Comparison of ENCODE assay signal across 8 cellular contexts in genomic region chr10:26448292-26448691, GRCh38. TPM values are rescaled to one million over a fixed set of nuclear protein-coding genes. Genes with fewer than 3 reads are reported as not detected.
DNase-seq lines count a peak whose midpoint lies in the region; ATAC-seq and TF ChIP-seq lines count a peak whose summit lies in the region.

No MANE protein-coding gene starts in this region.

- H3K27me3 ChIP-seq in brain microvascular endothelial cell (replicated peaks), result no peaks in the 10 kb centered on the region
- no peaks in the 10 kb centered on the region for H3K27me3 ChIP-seq in left lung

- DNase-seq in naive B cell, result no peak
- DNase-seq in brain microvascular endothelial cell, result no peak
- no peak for DNase-seq in left lung
- DNase-seq in NCI-H526 treated with DMSO at 0.1 percent for 48 hours (lab: John Stamatoyannopoulos, UW), result no peak

- peak overlapping the region; percentile 63 to 84 (median 74) for H3K4me3 Mint-ChIP-seq in naive B cell

- peak; percentile 23 for ATAC-seq in GM18520 (IDR thresholded peaks at IDR 0.05; ENCODE audit: unreplicated experiment)
- ATAC-seq in GM21619 (IDR thresholded peaks at IDR 0.05; ENCODE audit: unreplicated experiment), result peak; percentile 37
- ATAC-seq in HG03558 (IDR thresholded peaks at IDR 0.05; ENCODE audit: extremely low read depth, unreplicated experiment), result peak; percentile 11
- peak; percentile 44 to 53 for ATAC-seq in naive B cell (ENCODE audit: low read depth in 2 of 2)
- ATAC-seq in left lung, result no peak
- ATAC-seq in HG03439 (IDR thresholded peaks at IDR 0.05; ENCODE audit: unreplicated experiment), result no peak

- H3K36me3 Mint-ChIP-seq in naive B cell, result peaks cover 20 to 28% of the 10 kb centered on the region in 2 donors

- no peaks in the 10 kb centered on the region for H3K9me3 ChIP-seq in left lung

- H3K4me1 ChIP-seq in left lung, result peaks cover 0 to 53% of the 10 kb centered on the region in 2 donors

- H3K4me3 ChIP-seq in brain microvascular endothelial cell (ENCODE audit: low read depth, low read length) (no peak overlapping the region), left lung (no peak overlapping the region)

- H3K27ac ChIP-seq in brain microvascular endothelial cell (no peak overlapping the region), left lung (peak overlapping the region in 1 of 2 donors; percentile 34)

- H3K9me3 Mint-ChIP-seq in naive B cell, result peaks cover 0 to 5% (median 0%) of the 10 kb centered on the region in 7 donors

- TF ChIP-seq CTCF in brain microvascular endothelial cell (IDR thresholded peaks at IDR 0.05; ENCODE audit: low read depth, low read length, missing control alignments) (no peak), left lung (IDR thresholded peaks at IDR 0.05) (no peak)

- H3K4me1 Mint-ChIP-seq in naive B cell, result peaks cover 59 to 86% (median 82%) of the 10 kb centered on the region in 3 donors

- H3K36me3 ChIP-seq in brain microvascular endothelial cell (replicated peaks), result no peaks in the 10 kb centered on the region
- no peaks in the 10 kb centered on the region for H3K36me3 ChIP-seq in left lung

- intact Hi-C loops in left lung (cut with DNase I), result no loop called here

- H3K27ac Mint-ChIP-seq in naive B cell, result peak overlapping the region; percentile 96 to 99 (median 98)

- H3K27me3 Mint-ChIP-seq in naive B cell, result no peaks in the 10 kb centered on the region

- in situ Hi-C loops in brain microvascular endothelial cell (cut with HindIII; ENCODE audit: low pct_ligation_motif_present, low sequenced_read_pairs), result no loop called here

RNA-seq across cellular contexts. Expression of gene APBB1IP, which starts 10.2 kb away (rescaled TPM):
- polyA plus RNA-seq in naive B cell (ENCODE audit: low read depth in 6 of 6), result 10 to 100 TPM; 40.1 to 76.1 (median 45.0) TPM
- total RNA-seq in left lung, result 10 to 100 TPM; 14.3 to 50.0 TPM

Comparison
In these comparisons a context has a peak if more than half of its experiments do, and no peak if none do; other contexts are left out.
1. ATAC-seq: peak in GM18520 (single experiment), GM21619 (single experiment), HG03558 (single experiment) and naive B cell (2 of 2); none in left lung (single experiment) and HG03439 (single experiment).